Comparison of ENCODE assay signal across 20 cellular contexts in the genomic region with DNA sequence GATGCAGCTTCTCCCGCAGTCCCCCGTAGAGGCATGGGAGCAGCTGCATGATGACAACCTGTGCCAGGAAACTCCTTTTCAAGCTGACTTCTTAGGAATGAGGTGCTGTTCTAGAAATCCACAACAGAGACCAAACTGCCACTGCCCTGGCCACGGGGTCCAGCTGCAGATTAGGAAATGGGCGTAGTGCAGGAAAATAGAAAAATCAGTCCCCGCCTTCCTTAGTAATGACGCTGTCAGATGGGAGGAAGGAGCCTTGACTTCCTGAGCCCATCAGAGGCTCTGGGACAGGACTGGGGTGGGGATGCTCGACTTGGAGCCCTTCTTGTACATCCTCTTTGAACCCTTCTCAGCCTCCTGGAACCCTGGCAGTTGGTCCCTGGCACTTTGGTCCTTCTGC.
DNase-seq lines count a peak whose midpoint lies in the region; ATAC-seq, FAIRE-seq and TF ChIP-seq lines count a peak whose summit lies in the region.
"Had no signal": no experiment of that assay in that cellular context is flagged by ENCODE, and none has a peak within 500 bp of the region (broad histone marks: within the 10 kb centered on the region; RNA-seq: fewer than 3 reads in every experiment).

No MANE protein-coding gene starts in this region.

- intact Hi-C loops in PC-3 (cut with micrococcal nuclease) (no loop called here), heart left ventricle (cut with DNase I) (loop anchor here in 1 of 10 donors (5.0 kb wide), 1 partner anchor 57 kb away; no protein-coding TSS in a partner anchor), lower leg skin (cut with DNase I; ENCODE audit: low total_unique reads) (no loop called here)

- 47% methylated on average over 6 of the region's 7 CpGs for WGBS in SK-N-SH (ENCODE audit: low lambda C conversion rate)
- WGBS in heart left ventricle, 4 donors = 51 to 66% (median 57%) methylated on average over 5 to 7 of the region's 7 CpGs
- WGBS in lower leg skin, 2 donors = 77 to 87% methylated on average over 7 of the region's 7 CpGs

- peak overlapping the region; percentile 32 for H3K4me2 ChIP-seq in SK-N-SH
- 0 out of 2 replicates have a peak overlapping the region, but pooled peaks have one; percentile 19 for H3K4me2 ChIP-seq in PC-3 (ENCODE audit: low read length)
- H3K4me2 ChIP-seq: GM23338 had no signal

- H3K4me3 ChIP-seq in SK-N-SH (ENCODE audit: low read depth in 2 of 2, low read length in 1 of 2) (no peak overlapping the region), PC-3 (ENCODE audit: low read length) (no peak overlapping the region), heart left ventricle (no peak overlapping the region), lower leg skin (ENCODE audit: low read depth, poor library complexity, severe bottlenecking) (no peak overlapping the region)
- H3K4me3 ChIP-seq: GM23338, HAP-1, MG63, SJSA1 had no signal

- no peak for ATAC-seq in SK-N-SH treated with all-trans-retinoic acid at 6 μM for 48 hours
- ATAC-seq in PC-3 = no peak
- ATAC-seq in heart left ventricle = peak in 3 of 4 donors; percentile 16 to 78 (median 21)
- ATAC-seq: GM23338 had no signal

- DNase-seq in SK-N-SH (no peak), PC-3 (no peak), heart left ventricle (peak in 1 of 5 donors; percentile 44), lower leg skin (ENCODE audit: low spot score in 2 of 2) (peak; percentile 3 to 68), urothelium cell line (ENCODE audit: low spot score) (no peak), OCI-M2 (lab: John Stamatoyannopoulos, UW; ENCODE audit: unreplicated experiment) (no peak)
- DNase-seq in effector CD4-positive, alpha-beta T cell = no peak
- DNase-seq: DMS153, KG1, NCI-H1105 treated with DMSO at 0.1 percent for 48 hours, NCI-H2029, NCI-H510A, NCI-H69 had no signal

- no peak for TF ChIP-seq CTCF in SK-N-SH (IDR thresholded peaks at IDR 0.05)
- no peak for TF ChIP-seq CTCF in PC-3 (conservative IDR thresholded peaks at IDR 0.05; ENCODE audit: low read depth, low read length)
- no peak for TF ChIP-seq CTCF in heart left ventricle (IDR thresholded peaks at IDR 0.05)
- TF ChIP-seq CTCF in lower leg skin (IDR thresholded peaks at IDR 0.05) = no peak

- H3F3A ChIP-seq in SK-N-SH (replicated peaks; ENCODE audit: insufficient read depth) (no peaks in the 10 kb centered on the region), PC-3 (ENCODE audit: low read length, unreplicated experiment) (no peaks in the 10 kb centered on the region)

- H3K9me2 ChIP-seq in SK-N-SH (no peaks in the 10 kb centered on the region), PC-3 (replicated peaks; ENCODE audit: low read length) (no peaks in the 10 kb centered on the region)

- no peaks in the 10 kb centered on the region for H4K20me1 ChIP-seq in SK-N-SH (ENCODE audit: insufficient read depth)
- H4K20me1 ChIP-seq in PC-3 (ENCODE audit: low read length) = no peaks in the 10 kb centered on the region

- peaks cover 34% of the 10 kb centered on the region for H3K27me3 ChIP-seq in SK-N-SH (ENCODE audit: insufficient read depth)
- no peaks in the 10 kb centered on the region for H3K27me3 ChIP-seq in PC-3 (ENCODE audit: low read length)
- no peaks in the 10 kb centered on the region for H3K27me3 ChIP-seq in heart left ventricle
- H3K27me3 ChIP-seq: MG63, SJSA1 had no signal

- CTCF ChIA-PET in SK-N-SH (lab: Yijun Ruan, JAX) = no interaction called here
- CTCF ChIA-PET in PC-3 (lab: Charles Lee) = no interaction called here

- no peak overlapping the region for H3K9ac ChIP-seq in SK-N-SH
- no peak overlapping the region for H3K9ac ChIP-seq in PC-3 (ENCODE audit: low read length)

- no peak for TF ChIP-seq RAD21 in SK-N-SH (IDR thresholded peaks at IDR 0.05; ENCODE audit: low read length)

- BruUV-seq in PC-3 (replicated peaks; lab: Mats Ljungman, UMichigan) = no TSS peak

- H3K9me3 ChIP-seq in SK-N-SH = no peaks in the 10 kb centered on the region
- no peaks in the 10 kb centered on the region for H3K9me3 ChIP-seq in PC-3 (ENCODE audit: low read length)
- H3K9me3 ChIP-seq in heart left ventricle = no peaks in the 10 kb centered on the region
- H3K9me3 ChIP-seq: HAP-1, MG63, SJSA1 had no signal

- no peak for TF ChIP-seq EP300 in SK-N-SH (IDR thresholded peaks at IDR 0.05; ENCODE audit: borderline replicate concordance in 1 of 2, low read depth in 1 of 2, low read length in 1 of 2)

- POLR2A ChIA-PET in SK-N-SH (lab: Yijun Ruan, JAX) (no interaction called here), PC-3 (lab: Charles Lee; ENCODE audit: unreplicated experiment) (no interaction called here)

- FAIRE-seq in urothelium cell line (lab: Jason Lieb, UNC) = no peak
- FAIRE-seq: GM18507 had no signal

- no peaks in the 10 kb centered on the region for H3K79me2 ChIP-seq in SK-N-SH (ENCODE audit: insufficient read depth)
- H3K79me2 ChIP-seq in PC-3 (ENCODE audit: low read length) = no peaks in the 10 kb centered on the region

- H2AFZ ChIP-seq in SK-N-SH (ENCODE audit: low read depth) (no peak overlapping the region), PC-3 (ENCODE audit: low read length) (no peak overlapping the region)
- H2AFZ ChIP-seq: GM23338 had no signal

- H3K36me3 ChIP-seq in SK-N-SH (replicated peaks in 1 of 2; ENCODE audit: control insufficient read depth in 1 of 2, insufficient read depth in 2 of 2, low read length in 1 of 2) (no peaks in the 10 kb centered on the region), PC-3 (ENCODE audit: low read depth, low read length) (no peaks in the 10 kb centered on the region), heart left ventricle (no peaks in the 10 kb centered on the region)
- H3K36me3 ChIP-seq: HAP-1, MG63, SJSA1 had no signal

- peak overlapping the region in 1 of 2 experiments; percentile 12; a peak in 1 of 4 replicates for H3K27ac ChIP-seq in SK-N-SH (ENCODE audit: low read depth in 2 of 2, low read length in 1 of 2)
- H3K27ac ChIP-seq in PC-3 (ENCODE audit: low read length) = peak overlapping the region; percentile 25; the same call in 1 of the 2 replicates
- peak overlapping the region in 5 of 12 donors; percentile 14 to 67 (median 45) for H3K27ac ChIP-seq in heart left ventricle
- H3K27ac ChIP-seq: 22Rv1, SJSA1 had no signal

- TF ChIP-seq POLR2A in heart left ventricle (IDR thresholded peaks at IDR 0.05) (no peak), lower leg skin (IDR thresholded peaks at IDR 0.05) (no peak)

- peaks cover 5 to 16% of the 10 kb centered on the region in 2 experiments; a peak in 2 of 4 replicates for H3K4me1 ChIP-seq in SK-N-SH (ENCODE audit: control insufficient read depth in 1 of 2, insufficient read depth in 2 of 2, low read depth in 1 of 2, low read length in 1 of 2)
- peaks cover 10% of the 10 kb centered on the region for H3K4me1 ChIP-seq in PC-3 (ENCODE audit: insufficient read depth, low read length)
- peaks cover 8 to 48% (median 25%) of the 10 kb centered on the region in 12 donors for H3K4me1 ChIP-seq in heart left ventricle
- H3K4me1 ChIP-seq: HAP-1, SJSA1 had no signal

TF ChIP-seq in SK-N-SH, 30 proteins besides CTCF, POLR2A, EP300 and RAD21 (continues in another document):
- TF ChIP-seq REST (IDR thresholded peaks at IDR 0.05; ENCODE audit: low read depth, low read length) (no peak), SMC3 (IDR thresholded peaks at IDR 0.05; ENCODE audit: low read depth, low read length) (no peak)

TF ChIP-seq in SK-N-SH treated with all-trans-retinoic acid at 6 μM for 48 hours, 23 proteins besides CTCF, POLR2A, EP300 and RAD21:
- TF ChIP-seq BACH2 (CRISPR knock-in tag; IDR thresholded peaks at IDR 0.05; ENCODE audit: borderline replicate concordance) (no peak), ESRRG (CRISPR knock-in tag; IDR thresholded peaks at IDR 0.05) (no peak), SNAI2 (CRISPR knock-in tag; IDR thresholded peaks at IDR 0.05) (no peak), ZFP30 (CRISPR knock-in tag; IDR thresholded peaks at IDR 0.05) (no peak), ZNF565 (CRISPR knock-in tag; conservative IDR thresholded peaks at IDR 0.05; ENCODE audit: low read depth) (no peak), CSDC2 (CRISPR knock-in tag; IDR thresholded peaks at IDR 0.05) (no peak)

Comparison
In these comparisons a context has a peak if more than half of its experiments do, and no peak if none do; other contexts are left out.
1. DNase-seq: peak in lower leg skin (2 of 2); none in SK-N-SH (single experiment), PC-3 (single experiment), urothelium cell line (single experiment), OCI-M2 (single experiment) and effector CD4-positive, alpha-beta T cell (single experiment).
2. ATAC-seq: peak in heart left ventricle (3 of 4); none in SK-N-SH treated with all-trans-retinoic acid at 6 μM for 48 hours (single experiment) and PC-3 (single experiment).